Comparison of ENCODE assay signal across 9 cellular contexts in the genomic region with DNA sequence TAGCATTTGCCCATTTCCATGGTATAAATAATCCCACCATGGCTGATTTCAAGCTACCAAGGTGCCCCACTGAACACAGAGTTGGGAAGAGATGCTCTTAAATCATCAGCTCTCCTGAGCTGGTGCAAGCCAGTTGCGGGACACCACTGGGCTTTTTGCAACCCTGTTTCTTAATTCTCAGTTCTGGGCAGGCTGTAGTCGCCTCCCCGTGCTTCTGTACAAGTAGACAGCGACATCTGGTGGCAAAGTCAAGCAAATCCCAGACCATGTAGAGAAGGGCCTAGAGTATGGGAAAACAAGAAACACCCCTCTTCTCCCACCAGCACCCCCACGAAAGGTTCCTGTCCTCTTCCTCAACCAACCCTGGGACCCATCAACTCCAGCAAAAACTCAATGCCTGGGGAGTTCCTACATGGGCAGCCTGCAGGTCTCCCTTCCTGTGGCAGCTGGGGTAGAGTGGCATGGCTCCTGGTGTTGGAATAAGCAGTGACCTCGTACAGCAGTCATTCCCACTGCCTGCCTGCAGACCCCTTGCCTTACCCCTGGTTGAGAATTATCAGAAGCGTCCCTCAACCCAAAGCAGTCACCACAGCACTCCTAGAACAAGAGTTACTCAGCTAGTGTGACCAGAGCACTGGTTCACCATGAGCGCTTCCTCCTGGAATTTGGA.
DNase-seq lines count a peak whose midpoint lies in the region; ATAC-seq, FAIRE-seq and TF ChIP-seq lines count a peak whose summit lies in the region.
"Had no signal": no experiment of that assay in that cellular context is flagged by ENCODE, and none has a peak within 500 bp of the region (broad histone marks: within the 10 kb centered on the region; RNA-seq: fewer than 3 reads in every experiment).

No MANE protein-coding gene starts in this region.

- TF ChIP-seq CTCF in A549 (IDR thresholded peaks at IDR 0.05), result peak; percentile 67

- H3K27ac ChIP-seq in A549, result no peak overlapping the region
- H3K27ac ChIP-seq: skin epidermis had no signal

- CTCF ChIA-PET in A549 (lab: Yijun Ruan, JAX), result interaction anchor here (0.6 to 9.4 kb wide), 63 partner anchors 9 to 641 kb away, joined by 3 to 314 read pairs (median 5); a partner anchor contains a TSS

- no peak overlapping the region for H3K4me3 ChIP-seq in A549
- H3K4me3 ChIP-seq: skin epidermis had no signal

- no peak for TF ChIP-seq EP300 in A549 (IDR thresholded peaks at IDR 0.05)

- WGBS in A549 (ENCODE audit: missing lambda C conversion rate), result 22% methylated on average over 8 of the region's 8 CpGs

- no peaks in the 10 kb centered on the region for H3K4me1 ChIP-seq in A549

- ATAC-seq in A549, result peak; percentile 87 to 95
- no peak for ATAC-seq in GM19023 (IDR thresholded peaks at IDR 0.05; ENCODE audit: unreplicated experiment)

- POLR2A ChIA-PET in A549 (lab: Yijun Ruan, JAX), result no interaction called here

- FAIRE-seq in A549 (lab: Jason Lieb, UNC) (no peak), GM12891 (lab: Jason Lieb, UNC) (peak; percentile 81)

- H3K4me2 ChIP-seq in A549, result no peak overlapping the region

- TF ChIP-seq RAD21 in A549 (conservative IDR thresholded peaks at IDR 0.05 in 1 of 2, IDR thresholded peaks at IDR 0.05 in 1 of 2), result peak; percentile 79 to 81

- DNase-seq in A549 (ENCODE audit: low read depth in 1 of 2, low spot score in 1 of 2) (peak; percentile 38 to 59), GM12891 (ENCODE audit: insufficient read length, low spot score) (no peak), NCI-H446 treated with DMSO at 0.1 percent for 48 hours (lab: John Stamatoyannopoulos, UW) (peak; percentile 5), medulla oblongata (ENCODE audit: extremely low spot score) (peak; percentile 90)
- DNase-seq in activated CD4-positive, alpha-beta T cell treated with anti-CD3 and anti-CD28 coated beads, Interleukin-2, amount 50 U/mL, for 24 hours (ENCODE audit: low read depth in 1 of 2, low spot score in 1 of 2), result peak; percentile 26 to 68
- DNase-seq in effector CD4-positive, alpha-beta T cell, result peak; percentile 65
- DNase-seq in stimulated activated CD8-positive, alpha-beta memory T cell treated with anti-CD3 and anti-CD28 coated beads, Interleukin-2, amount 100 ng/mL, for 1 hour (ENCODE audit: low read depth in 2 of 2), result peak; percentile 53 to 54

- TF ChIP-seq POLR2A in A549 (IDR thresholded peaks at IDR 0.05; ENCODE audit: low read length) (no peak), GM12891 (IDR thresholded peaks at IDR 0.05; ENCODE audit: low read depth, low read length) (no peak)

- H3K9me3 ChIP-seq in A549, result no peaks in the 10 kb centered on the region; the same call in 2 of the 3 replicates

TF ChIP-seq in A549, 52 proteins besides CTCF, POLR2A, EP300 and RAD21:
- TF ChIP-seq FOXS1 (CRISPR knock-in tag; IDR thresholded peaks at IDR 0.05) (no peak), SMC3 (IDR thresholded peaks at IDR 0.05) (peak; percentile 74), ZFP36 (IDR thresholded peaks at IDR 0.05; ENCODE audit: borderline replicate concordance, partially characterized antibody) (no peak)

TF ChIP-seq in GM12891, 5 proteins besides CTCF, POLR2A, EP300 and RAD21:
- 0 out of 2 replicates have a peak, but pooled peaks have one; percentile 16 for TF ChIP-seq POU2F2 (IDR thresholded peaks at IDR 0.05; ENCODE audit: low read depth, low read length)
- no peak for TF ChIP-seq POLR2AphosphoS5 (IDR thresholded peaks at IDR 0.05; ENCODE audit: low read depth, low read length)
